9 cellular contexts compared by ENCODE assay signal in the genomic region with DNA sequence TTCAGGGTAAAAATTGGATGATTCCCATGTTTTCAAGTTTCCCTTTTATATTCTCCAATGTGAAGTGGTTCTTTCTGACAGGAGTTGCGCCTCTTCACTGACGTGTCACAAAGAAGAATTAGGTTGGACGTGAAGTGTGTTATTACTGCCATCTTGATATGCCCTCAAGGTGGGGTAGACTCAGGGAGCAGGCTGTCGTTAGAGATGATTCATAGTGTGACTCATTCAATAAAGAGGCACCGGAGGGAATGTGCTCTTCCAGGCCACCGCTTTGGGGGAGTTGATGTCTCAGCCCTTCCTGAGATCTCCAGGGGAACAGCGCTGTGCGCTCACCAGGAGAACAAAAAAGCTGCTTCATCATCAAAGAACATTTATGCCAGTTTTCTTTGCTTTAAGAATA. TPM values are rescaled to one million over a fixed set of nuclear protein-coding genes. Genes with fewer than 3 reads are reported as not detected.
DNase-seq lines count a peak whose midpoint lies in the region; ATAC-seq, FAIRE-seq and TF ChIP-seq lines count a peak whose summit lies in the region.
"Had no signal": no experiment of that assay in that cellular context is flagged by ENCODE, and none has a peak within 500 bp of the region (broad histone marks: within the 10 kb centered on the region; RNA-seq: fewer than 3 reads in every experiment).

No MANE protein-coding gene starts in this region.

- H3K36me3 Mint-ChIP-seq in astrocyte (ENCODE audit: low read depth, unreplicated experiment): peaks cover 5% of the 10 kb centered on the region
- no peaks in the 10 kb centered on the region for H3K36me3 Mint-ChIP-seq in natural killer cell

- H3K9me3 ChIP-seq in cardiac muscle cell (ENCODE audit: low read depth) (no peaks in the 10 kb centered on the region), right atrium auricular region (no peaks in the 10 kb centered on the region), astrocyte (ENCODE audit: insufficient read depth, low read depth, low read length) (no peaks in the 10 kb centered on the region)

- H3K27me3 ChIP-seq in cardiac muscle cell (peaks cover 2% of the 10 kb centered on the region), right atrium auricular region (no peaks in the 10 kb centered on the region), astrocyte (ENCODE audit: insufficient read depth, low read length) (no peaks in the 10 kb centered on the region)

- no peak for ATAC-seq in natural killer cell
- no peak for ATAC-seq in HG03159 (IDR thresholded peaks at IDR 0.05; ENCODE audit: unreplicated experiment)
- ATAC-seq: GM12878 had no signal

- H3K9ac ChIP-seq in astrocyte (ENCODE audit: low read length): no peak overlapping the region

- peaks cover 9% of the 10 kb centered on the region for H3K79me2 ChIP-seq in astrocyte (ENCODE audit: insufficient read depth, low read length)

- peaks cover 6% of the 10 kb centered on the region for H3K9me3 Mint-ChIP-seq in astrocyte (ENCODE audit: unreplicated experiment)
- no peaks in the 10 kb centered on the region for H3K9me3 Mint-ChIP-seq in natural killer cell

- H3K4me1 ChIP-seq in cardiac muscle cell (ENCODE audit: low read depth): peaks cover 9% of the 10 kb centered on the region
- H3K4me1 ChIP-seq in right atrium auricular region: peaks cover 0 to 19% of the 10 kb centered on the region in 2 donors
- peaks cover 27% of the 10 kb centered on the region for H3K4me1 ChIP-seq in astrocyte (ENCODE audit: insufficient read depth, low read length)

- peak; percentile 7 for TF ChIP-seq CTCF in cardiac muscle cell (IDR thresholded peaks at IDR 0.05; ENCODE audit: low read depth, low read length)
- no peak for TF ChIP-seq CTCF in right atrium auricular region (IDR thresholded peaks at IDR 0.05)
- no peak for TF ChIP-seq CTCF in astrocyte (IDR thresholded peaks at IDR 0.05; ENCODE audit: insufficient read depth, low read depth, low read length)
- TF ChIP-seq CTCF in natural killer cell (IDR thresholded peaks at IDR 0.05): no peak

- peaks cover 8% of the 10 kb centered on the region for H4K20me1 ChIP-seq in astrocyte (ENCODE audit: insufficient read depth, low read length)

- H3K27ac ChIP-seq in cardiac muscle cell (no peak overlapping the region), right atrium auricular region (no peak overlapping the region), astrocyte (ENCODE audit: low read depth, low read length) (peak overlapping the region; percentile 67)

- H3K36me3 ChIP-seq in cardiac muscle cell (no peaks in the 10 kb centered on the region), right atrium auricular region (no peaks in the 10 kb centered on the region), astrocyte (ENCODE audit: insufficient read depth, low read length) (no peaks in the 10 kb centered on the region)

- peak; percentile 79 for FAIRE-seq in astrocyte (lab: Jason Lieb, UNC)
- FAIRE-seq: GM12878 had no signal

- H3K4me3 ChIP-seq in cardiac muscle cell (no peak overlapping the region), right atrium auricular region (no peak overlapping the region), astrocyte (ENCODE audit: insufficient read depth, low read depth, low read length) (peak overlapping the region; percentile 32)
- H3K4me3 ChIP-seq: GM12878 had no signal

- DNase-seq in cardiac muscle cell (ENCODE audit: low read depth in 1 of 2, low spot score in 1 of 2): peak in 1 of 2 donors; percentile 76
- no peak for DNase-seq in right atrium auricular region (ENCODE audit: low spot score)
- DNase-seq in NOMO-1 treated with dmso at 0.1 percent for 144 hours (lab: John Stamatoyannopoulos, UW; ENCODE audit: unreplicated experiment): peak; percentile 32
- DNase-seq in astrocyte (ENCODE audit: low read depth): peak; percentile 88
- DNase-seq in myocyte (ENCODE audit: low read depth): peak; percentile 74
- DNase-seq in natural killer cell: no peak
- no peak for DNase-seq in NCI-H1092 treated with DMSO at 0.1 percent for 48 hours (lab: John Stamatoyannopoulos, UW)

- H3K4me3 Mint-ChIP-seq in astrocyte (ENCODE audit: unreplicated experiment): no peak overlapping the region
- no peak overlapping the region for H3K4me3 Mint-ChIP-seq in natural killer cell

- H3K27me3 Mint-ChIP-seq in astrocyte (ENCODE audit: low read depth, unreplicated experiment): peaks cover 6% of the 10 kb centered on the region
- H3K27me3 Mint-ChIP-seq in natural killer cell (ENCODE audit: low read depth in 2 of 2): peaks cover 0 to 6% of the 10 kb centered on the region in 2 donors

- intact Hi-C loops in natural killer cell (cut with micrococcal nuclease): no loop called here

- H3K27ac Mint-ChIP-seq in astrocyte (ENCODE audit: unreplicated experiment) (peak overlapping the region; percentile 51), natural killer cell (no peak overlapping the region)

- H3K4me1 Mint-ChIP-seq in astrocyte (ENCODE audit: low read depth, unreplicated experiment) (peaks cover 24% of the 10 kb centered on the region), natural killer cell (peaks cover 22 to 53% of the 10 kb centered on the region in 2 donors)

- H2AFZ ChIP-seq in astrocyte (ENCODE audit: low read depth, low read length): peak overlapping the region; percentile 14

- peak overlapping the region; percentile 71 for H3K4me2 ChIP-seq in astrocyte (ENCODE audit: low read length)

RNA-seq across cellular contexts. Expression of a gene that starts 3.6 kb away (rescaled TPM):
- total RNA-seq in cardiac muscle cell (21.3 and 40.0 TPM in 2 replicates), right atrium auricular region (10 to 100 TPM; 18.4 to 40.1 TPM), astrocyte (17.7 and 18.1 TPM in 2 replicates), myocyte (45.1 and 59.5 TPM in 2 replicates), natural killer cell (100 to 1,000 TPM; 299 to 456 (median 329) TPM)
- 21.0 and 44.5 TPM in 2 replicates for polyA plus RNA-seq in cardiac muscle cell
- polyA plus RNA-seq in myocyte (2012): 32.5 TPM

RNA-seq across cellular contexts. Expression of a gene that starts 43.1 kb away (rescaled TPM):
- not detected in 2 replicates for total RNA-seq in cardiac muscle cell
- 0.21 TPM in 1 of 2 replicates, not detected in the other for polyA plus RNA-seq in cardiac muscle cell
- total RNA-seq in right atrium auricular region: 1 to 10 TPM in 1 of 2 donors, not detected in 1; 2.9 TPM
- total RNA-seq in astrocyte: not detected in 2 replicates
- not detected in 2 replicates for total RNA-seq in myocyte
- not detected for polyA plus RNA-seq in myocyte (2012)
- total RNA-seq in natural killer cell: under 1 TPM; 0.11 to 0.33 (median 0.12) TPM
- total RNA-seq: GM12878 had no signal

Comparison
In these comparisons a context has a peak if more than half of its experiments do, and no peak if none do; other contexts are left out.
1. DNase-seq: peak in NOMO-1 treated with dmso at 0.1 percent for 144 hours (single experiment), astrocyte (single experiment) and myocyte (single experiment); none in right atrium auricular region (single experiment), natural killer cell (single experiment) and NCI-H1092 treated with DMSO at 0.1 percent for 48 hours (single experiment).